Comparison of ENCODE assay signal across 8 cellular contexts in genomic region chr10:74213571-74214162, GRCh38.
A peak's percentile ranks its signal among the peaks of the same experiment; 100 is the strongest.
DNase-seq lines count a peak whose midpoint lies in the region; ATAC-seq and TF ChIP-seq lines count a peak whose summit lies in the region.

No MANE protein-coding gene starts in this region.

- peaks cover 0 to 5% (median 4%) of the 10 kb centered on the region in 3 donors for H3K36me3 Mint-ChIP-seq in CD8-positive, alpha-beta memory T cell
- H3K36me3 Mint-ChIP-seq in osteocyte (ENCODE audit: unreplicated experiment): peaks cover 14% of the 10 kb centered on the region

- peak in 4 of 5 donors; percentile 18 to 67 (median 29) for DNase-seq in CD8-positive, alpha-beta memory T cell
- DNase-seq in UCSD-AML1 (lab: John Stamatoyannopoulos, UW; ENCODE audit: unreplicated experiment) (peak; percentile 46), osteocyte (ENCODE audit: extremely low spot score, unreplicated experiment) (no peak), uterus (no peak), GDM1 (lab: John Stamatoyannopoulos, UW) (no peak)
- peak in 2 of 3 donors; percentile 11 to 19 for DNase-seq in effector memory CD4-positive, alpha-beta T cell

- no peaks in the 10 kb centered on the region for H3K4me1 ChIP-seq in CD8-positive, alpha-beta memory T cell (ENCODE audit: insufficient read depth, low read length)
- no peaks in the 10 kb centered on the region for H3K4me1 ChIP-seq in HEK293 (ENCODE audit: control insufficient read depth, insufficient read depth, low read length)
- H3K4me1 ChIP-seq in effector memory CD4-positive, alpha-beta T cell (ENCODE audit: control insufficient read depth, insufficient read depth, low read length, poor library complexity, severe bottlenecking): no peaks in the 10 kb centered on the region
- no peaks in the 10 kb centered on the region for H3K4me1 ChIP-seq in uterus

- no peaks in the 10 kb centered on the region for H3K36me3 ChIP-seq in CD8-positive, alpha-beta memory T cell (ENCODE audit: insufficient read depth, low read length)
- H3K36me3 ChIP-seq in HEK293 (ENCODE audit: control insufficient read depth in 2 of 2, insufficient read depth in 1 of 2, low read length in 2 of 2): no peaks in the 10 kb centered on the region
- H3K36me3 ChIP-seq in effector memory CD4-positive, alpha-beta T cell (ENCODE audit: control insufficient read depth, insufficient read depth, low read length): no peaks in the 10 kb centered on the region
- H3K36me3 ChIP-seq in uterus: no peaks in the 10 kb centered on the region

- TF ChIP-seq CTCF in HEK293 (tag by site-specific recombination; IDR thresholded peaks at IDR 0.05): no peak
- peak; percentile 79 for TF ChIP-seq CTCF in osteocyte (IDR thresholded peaks at IDR 0.05)
- TF ChIP-seq CTCF in uterus (IDR thresholded peaks at IDR 0.05): peak in 1 of 4 experiments; percentile 39

- TF ChIP-seq POLR2A in uterus (IDR thresholded peaks at IDR 0.05): no peak

- H3K9me3 ChIP-seq in CD8-positive, alpha-beta memory T cell (ENCODE audit: low read length): no peaks in the 10 kb centered on the region
- H3K9me3 ChIP-seq in HEK293 (ENCODE audit: control insufficient read depth, insufficient read depth, low read depth, low read length) (no peaks in the 10 kb centered on the region), uterus (no peaks in the 10 kb centered on the region)
- H3K9me3 ChIP-seq in effector memory CD4-positive, alpha-beta T cell (ENCODE audit: control insufficient read depth, low read length): no peaks in the 10 kb centered on the region

- CTCF ChIA-PET in CD8-positive, alpha-beta memory T cell (lab: Charles Lee): interaction anchor here (1.0 to 3.4 kb wide), 12 partner anchors 14 to 893 kb away, joined by 3 to 13 read pairs (median 4); partner anchors contain the start of genes ADK and AP3M1
- CTCF ChIA-PET in HEK293 (lab: Yijun Ruan, JAX): interaction anchor here (0.5 to 2.6 kb wide), 36 partner anchors 10 to 455 kb away, joined by 3 to 15 read pairs (median 4); partner anchors contain the start of genes ADK and AP3M1

- POLR2A ChIA-PET in CD8-positive, alpha-beta memory T cell (lab: Charles Lee): no interaction called here
- POLR2A ChIA-PET in HEK293 (lab: Yijun Ruan, JAX): interaction anchor here (1.4 kb wide), 1 partner anchor 63 kb away, joined by 4 read pairs; the partner anchor contains the start of genes ADK and AP3M1

- intact Hi-C loops in uterus (cut with DNase I; ENCODE audit: low total_unique reads): no loop called here

- no peaks in the 10 kb centered on the region for H3K27me3 ChIP-seq in CD8-positive, alpha-beta memory T cell (ENCODE audit: insufficient read depth, low read length, poor library complexity, severe bottlenecking)
- H3K27me3 ChIP-seq in effector memory CD4-positive, alpha-beta T cell (replicated peaks; ENCODE audit: control insufficient read depth, insufficient read depth, low read length, poor library complexity, severe bottlenecking): no peaks in the 10 kb centered on the region
- H3K27me3 ChIP-seq in uterus: no peaks in the 10 kb centered on the region

- peaks cover 17 to 36% (median 32%) of the 10 kb centered on the region in 3 donors for H3K4me1 Mint-ChIP-seq in CD8-positive, alpha-beta memory T cell
- H3K4me1 Mint-ChIP-seq in osteocyte (ENCODE audit: unreplicated experiment): peaks cover 3% of the 10 kb centered on the region

- H3K4me3 Mint-ChIP-seq in CD8-positive, alpha-beta memory T cell: no peak overlapping the region
- H3K4me3 Mint-ChIP-seq in osteocyte (ENCODE audit: unreplicated experiment): no peak overlapping the region

- H3K27ac Mint-ChIP-seq in CD8-positive, alpha-beta memory T cell: peak overlapping the region in 4 of 8 donors; percentile 9 to 79 (median 32)
- H3K27ac Mint-ChIP-seq in osteocyte (ENCODE audit: unreplicated experiment): peak overlapping the region; percentile 74

- no peak for ATAC-seq in HG03460 (IDR thresholded peaks at IDR 0.05; ENCODE audit: unreplicated experiment)

- H3K27me3 Mint-ChIP-seq in CD8-positive, alpha-beta memory T cell: no peaks in the 10 kb centered on the region
- no peaks in the 10 kb centered on the region for H3K27me3 Mint-ChIP-seq in osteocyte (ENCODE audit: unreplicated experiment)

- H3K9me3 Mint-ChIP-seq in CD8-positive, alpha-beta memory T cell: no peaks in the 10 kb centered on the region
- no peaks in the 10 kb centered on the region for H3K9me3 Mint-ChIP-seq in osteocyte (ENCODE audit: unreplicated experiment)

- no peak overlapping the region for H3K4me3 ChIP-seq in CD8-positive, alpha-beta memory T cell (ENCODE audit: low read length)
- no peak overlapping the region for H3K4me3 ChIP-seq in HEK293 (ENCODE audit: low read depth, low read length)
- H3K4me3 ChIP-seq in effector memory CD4-positive, alpha-beta T cell (ENCODE audit: insufficient read depth, low read depth, low read length, poor library complexity, severe bottlenecking): no peak overlapping the region
- H3K4me3 ChIP-seq in uterus: no peak overlapping the region

- no peak overlapping the region for H3K27ac ChIP-seq in CD8-positive, alpha-beta memory T cell (ENCODE audit: low read depth, low read length)
- H3K27ac ChIP-seq in HEK293 (ENCODE audit: extremely low read depth, low read depth, low read length): no peak overlapping the region
- no peak overlapping the region for H3K27ac ChIP-seq in effector memory CD4-positive, alpha-beta T cell (ENCODE audit: insufficient read depth, low read length, poor library complexity, severe bottlenecking)
- no peak overlapping the region for H3K27ac ChIP-seq in uterus

TF ChIP-seq in HEK293, 187 proteins besides CTCF, POLR2A, EP300 and RAD21:
- TF ChIP-seq ZNF202 (tag by site-specific recombination; IDR thresholded peaks at IDR 0.05; ENCODE audit: borderline replicate concordance) (no peak), ZNF654 (tag by site-specific recombination; IDR thresholded peaks at IDR 0.05; ENCODE audit: low read depth) (0 out of 2 replicates have a peak, but pooled peaks have one; percentile 4), ZNF391 (tag by site-specific recombination; IDR thresholded peaks at IDR 0.05; ENCODE audit: borderline replicate concordance, low read depth) (no peak), GLI4 (tag by site-specific recombination; IDR thresholded peaks at IDR 0.05) (no peak), PRDM1 (tag by site-specific recombination; IDR thresholded peaks at IDR 0.05) (peak; percentile 82), INSM2 (tag by site-specific recombination; IDR thresholded peaks at IDR 0.05) (no peak), ZNF146 (tag by site-specific recombination; IDR thresholded peaks at IDR 0.05) (no peak)

Comparison
In these comparisons a context has a peak if more than half of its experiments do, and no peak if none do; other contexts are left out.
1. DNase-seq: peak in CD8-positive, alpha-beta memory T cell (4 of 5), UCSD-AML1 (single experiment) and effector memory CD4-positive, alpha-beta T cell (2 of 3); none in osteocyte (single experiment), uterus (0 of 2) and GDM1 (single experiment).